Comparison of ENCODE assay signal across 18 cellular contexts in the genomic region with DNA sequence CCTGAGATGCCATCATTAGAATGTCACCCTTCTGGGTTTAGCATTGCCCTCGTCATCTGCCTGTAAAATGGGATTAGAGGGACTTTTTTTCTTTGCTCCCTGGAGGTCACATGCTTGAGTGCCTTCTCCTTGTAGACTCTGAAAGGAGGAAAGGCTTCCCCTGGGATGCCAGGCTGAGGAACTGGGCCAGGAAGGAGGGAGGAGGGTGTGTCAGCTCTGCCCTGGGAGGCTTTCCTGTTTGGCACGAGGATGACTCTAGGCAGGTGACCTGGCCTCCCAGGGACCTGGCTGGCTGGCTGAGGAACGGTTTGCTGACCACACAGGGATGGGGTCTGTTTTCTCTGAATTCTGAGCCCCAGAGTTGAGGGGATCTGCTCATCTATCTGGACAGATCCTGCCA. TPM values are rescaled to one million over a fixed set of nuclear protein-coding genes. Genes with fewer than 3 reads are reported as not detected.
A peak's percentile ranks its signal among the peaks of the same experiment; 100 is the strongest.
DNase-seq lines count a peak whose midpoint lies in the region; ATAC-seq, FAIRE-seq and TF ChIP-seq lines count a peak whose summit lies in the region.
"Had no signal": no experiment of that assay in that cellular context is flagged by ENCODE, and none has a peak within 500 bp of the region (broad histone marks: within the 10 kb centered on the region; RNA-seq: fewer than 3 reads in every experiment).

No MANE protein-coding gene starts in this region.

- FAIRE-seq in astrocyte (lab: Jason Lieb, UNC): no peak
- FAIRE-seq: endothelial cell of umbilical vein had no signal

- no peak overlapping the region for H3K4me3 ChIP-seq in astrocyte (ENCODE audit: insufficient read depth, low read depth, low read length)
- H3K4me3 ChIP-seq: right atrium auricular region had no signal

- no peak for ATAC-seq in stimulated activated naive CD8-positive, alpha-beta T cell treated with anti-CD3 and anti-CD28 coated beads, Interleukin-15, Interleukin-2, amounts not matched to agents 100 U/mL and 50 U/mL, for 24 hours
- ATAC-seq: WTC11 had no signal

- no peak overlapping the region for H2AFZ ChIP-seq in astrocyte (ENCODE audit: low read depth, low read length)

- H3K27me3 ChIP-seq in astrocyte (ENCODE audit: insufficient read depth, low read length): no peaks in the 10 kb centered on the region
- H3K27me3 ChIP-seq: right atrium auricular region had no signal

- no peak overlapping the region for H3K9ac ChIP-seq in astrocyte (ENCODE audit: low read length)

- no peak overlapping the region for H3K4me3 Mint-ChIP-seq in astrocyte (ENCODE audit: unreplicated experiment)
- H3K4me3 Mint-ChIP-seq: activated naive CD4-positive, alpha-beta T cell treated with anti-CD3 and anti-CD28 coated beads for 36 hours; naive B cell; WTC11 had no signal

- peaks cover 36% of the 10 kb centered on the region for H3K4me1 Mint-ChIP-seq in astrocyte (ENCODE audit: low read depth, unreplicated experiment)

- peak overlapping the region; percentile 76 for H3K4me2 ChIP-seq in astrocyte (ENCODE audit: low read length)

- peaks cover 88% of the 10 kb centered on the region for H3K79me2 ChIP-seq in astrocyte (ENCODE audit: insufficient read depth, low read length)

- H3K9me3 Mint-ChIP-seq in astrocyte (ENCODE audit: unreplicated experiment): no peaks in the 10 kb centered on the region
- H3K9me3 Mint-ChIP-seq: activated naive CD4-positive, alpha-beta T cell treated with anti-CD3 and anti-CD28 coated beads for 36 hours; naive B cell; WTC11 had no signal

- H3K4me1 ChIP-seq in astrocyte (ENCODE audit: insufficient read depth, low read length): peaks cover 37% of the 10 kb centered on the region

- DNase-seq in 8988T: peak; percentile 43
- peak; percentile 78 for DNase-seq in HK-2 (ENCODE audit: unreplicated experiment)
- DNase-seq in astrocyte (ENCODE audit: low read depth): no peak
- DNase-seq in midbrain (lab: John Stamatoyannopoulos, UW): peak; percentile 14
- no peak for DNase-seq in stimulated activated naive CD8-positive, alpha-beta T cell treated with anti-CD3 and anti-CD28 coated beads, Interleukin-15, Interleukin-2, amounts not matched to agents 100 U/mL and 50 U/mL, for 24 hours
- no peak for DNase-seq in RKO (ENCODE audit: low spot score)
- DNase-seq in NAMALWA (ENCODE audit: low spot score): no peak
- no peak for DNase-seq in activated CD4-positive, alpha-beta T cell treated with anti-CD3 and anti-CD28 coated beads, Interleukin-2, amount 50 U/mL, for 1 hour
- DNase-seq: activated naive CD4-positive, alpha-beta T cell treated with anti-CD3 and anti-CD28 coated beads for 36 hours; glutamatergic neuron; islet precursor cell; naive B cell; NCI-H1092; NCI-H226; stimulated activated naive CD4-positive, alpha-beta T cell treated with Interleukin-2 at 50 U/mL for 16 hours had no signal

- H3K9me3 ChIP-seq in astrocyte (ENCODE audit: insufficient read depth, low read depth, low read length): no peaks in the 10 kb centered on the region
- H3K9me3 ChIP-seq: right atrium auricular region had no signal

- H3K36me3 Mint-ChIP-seq in astrocyte (ENCODE audit: low read depth, unreplicated experiment): peaks cover 15% of the 10 kb centered on the region
- H3K36me3 Mint-ChIP-seq: naive B cell, WTC11 had no signal

- no peaks in the 10 kb centered on the region for H3K36me3 ChIP-seq in astrocyte (ENCODE audit: insufficient read depth, low read length)
- H3K36me3 ChIP-seq: right atrium auricular region had no signal

- H3K27me3 Mint-ChIP-seq in astrocyte (ENCODE audit: low read depth, unreplicated experiment): no peaks in the 10 kb centered on the region

- H3K27ac ChIP-seq in astrocyte (ENCODE audit: low read depth, low read length): no peak overlapping the region
- H3K27ac ChIP-seq: right atrium auricular region had no signal

- H4K20me1 ChIP-seq in astrocyte (ENCODE audit: insufficient read depth, low read length): peaks cover 78% of the 10 kb centered on the region

- no peak overlapping the region for H3K27ac Mint-ChIP-seq in astrocyte (ENCODE audit: unreplicated experiment)
- H3K27ac Mint-ChIP-seq: activated naive CD4-positive, alpha-beta T cell treated with anti-CD3 and anti-CD28 coated beads for 36 hours; naive B cell; WTC11 had no signal

- no peak for TF ChIP-seq CTCF in astrocyte (IDR thresholded peaks at IDR 0.05; ENCODE audit: insufficient read depth, low read depth, low read length)

RNA-seq across cellular contexts. Expression of gene SMOX, which starts 4.6 kb away (rescaled TPM):
- total RNA-seq in astrocyte: 32.0 and 37.1 TPM in 2 replicates

Comparison
In these comparisons a context has a peak if more than half of its experiments do, and no peak if none do; other contexts are left out.
1. DNase-seq: peak in 8988T (single experiment), HK-2 (single experiment) and midbrain (single experiment); none in astrocyte (single experiment), stimulated activated naive CD8-positive, alpha-beta T cell treated with anti-CD3 and anti-CD28 coated beads, Interleukin-15, Interleukin-2, amounts not matched to agents 100 U/mL and 50 U/mL, for 24 hours (single experiment), RKO (single experiment), NAMALWA (single experiment) and activated CD4-positive, alpha-beta T cell treated with anti-CD3 and anti-CD28 coated beads, Interleukin-2, amount 50 U/mL, for 1 hour (single experiment).